Comparison of ENCODE assay signal across 1 cellular context in genomic region chr19:5718579-5719273, GRCh38.
TF ChIP-seq lines count a peak whose summit lies in the region.

No MANE protein-coding gene starts in this region.

TF ChIP-seq in HEK293, 187 proteins besides CTCF, POLR2A, EP300 and RAD21 (continued from another document and continues in another):
- peak; percentile 96 for TF ChIP-seq ZNF398 (tag by site-specific recombination; IDR thresholded peaks at IDR 0.05)
- peak; percentile 70 for TF ChIP-seq ZNF394 (tag by site-specific recombination; IDR thresholded peaks at IDR 0.05; ENCODE audit: borderline replicate concordance)
- no peak for TF ChIP-seq EGR2 (tag by site-specific recombination; IDR thresholded peaks at IDR 0.05; ENCODE audit: low read depth)
- peak; percentile 57 for TF ChIP-seq ZNF335 (tag by site-specific recombination; conservative IDR thresholded peaks at IDR 0.05)
- TF ChIP-seq ZIC2 (tag by site-specific recombination; IDR thresholded peaks at IDR 0.05): no peak
- TF ChIP-seq ZSCAN30 (tag by site-specific recombination; IDR thresholded peaks at IDR 0.05): peak; percentile 29; the same call in 1 of the 2 replicates
- no peak for TF ChIP-seq ZBTB26 (tag by site-specific recombination; optimal IDR thresholded peaks at IDR 0.05)
- peak; percentile 95 for TF ChIP-seq ZNF629 (tag by site-specific recombination; IDR thresholded peaks at IDR 0.05)
- peak; percentile 75 for TF ChIP-seq KLF16 (tag by site-specific recombination; IDR thresholded peaks at IDR 0.05)
- TF ChIP-seq ZSCAN4 (tag by site-specific recombination; IDR thresholded peaks at IDR 0.05): peak; percentile 33; the same call in 1 of the 2 replicates
- no peak for TF ChIP-seq ZNF423 (tag by site-specific recombination; IDR thresholded peaks at IDR 0.05)
- TF ChIP-seq ZNF366 (tag by site-specific recombination; conservative IDR thresholded peaks at IDR 0.05): peak; percentile 76
- 0 out of 2 replicates have a peak, but pooled peaks have one; percentile 29 for TF ChIP-seq ZNF518A (tag by site-specific recombination; conservative IDR thresholded peaks at IDR 0.05; ENCODE audit: low read depth)
- no peak for TF ChIP-seq ZNF560 (tag by site-specific recombination; IDR thresholded peaks at IDR 0.05; ENCODE audit: borderline replicate concordance)
- TF ChIP-seq REST (tag by site-specific recombination; IDR thresholded peaks at IDR 0.05): peak; percentile 12; the same call in 1 of the 2 replicates
- TF ChIP-seq ZNF114 (tag by site-specific recombination; IDR thresholded peaks at IDR 0.05): no peak
- TF ChIP-seq ZNF2 (tag by site-specific recombination; IDR thresholded peaks at IDR 0.05): peak; percentile 19; the same call in 1 of the 2 replicates
- no peak for TF ChIP-seq PRDM4 (tag by site-specific recombination; IDR thresholded peaks at IDR 0.05)
- TF ChIP-seq ZNF16 (tag by site-specific recombination; IDR thresholded peaks at IDR 0.05; ENCODE audit: low read depth): no peak
- TF ChIP-seq ZBTB21 (tag by site-specific recombination; IDR thresholded peaks at IDR 0.05): peak; percentile 85
- no peak for TF ChIP-seq ZNF704 (tag by site-specific recombination; IDR thresholded peaks at IDR 0.05)
- peak; percentile 63; the same call in 1 of the 2 replicates for TF ChIP-seq ZFP69B (tag by site-specific recombination; IDR thresholded peaks at IDR 0.05)
- no peak for TF ChIP-seq ZNF791 (tag by site-specific recombination; IDR thresholded peaks at IDR 0.05)
- peak; percentile 94 for TF ChIP-seq IKZF3 (tag by site-specific recombination; IDR thresholded peaks at IDR 0.05)
- 0 out of 2 replicates have a peak, but pooled peaks have one; percentile 46 for TF ChIP-seq ZNF610 (tag by site-specific recombination; IDR thresholded peaks at IDR 0.05; ENCODE audit: borderline replicate concordance)
- TF ChIP-seq ZNF777 (tag by site-specific recombination; IDR thresholded peaks at IDR 0.05; ENCODE audit: borderline replicate concordance): no peak
- 0 out of 2 replicates have a peak, but pooled peaks have one; percentile 23 for TF ChIP-seq SP2 (tag by site-specific recombination; IDR thresholded peaks at IDR 0.05)
- TF ChIP-seq ZNF37A (tag by site-specific recombination; IDR thresholded peaks at IDR 0.05): no peak
- peak; percentile 80 for TF ChIP-seq ZNF324 (tag by site-specific recombination; IDR thresholded peaks at IDR 0.05)
- TF ChIP-seq ZBTB48 (tag by site-specific recombination; IDR thresholded peaks at IDR 0.05): peak; percentile 36; the same call in 1 of the 2 replicates
- TF ChIP-seq ZNF266 (tag by site-specific recombination; IDR thresholded peaks at IDR 0.05; ENCODE audit: low read depth): no peak
- peak; percentile 61; the same call in 1 of the 2 replicates for TF ChIP-seq ZNF24 (tag by site-specific recombination; IDR thresholded peaks at IDR 0.05)
- peak; percentile 77 for TF ChIP-seq ZNF692 (tag by site-specific recombination; IDR thresholded peaks at IDR 0.05)
- peak; percentile 68; the same call in 1 of the 2 replicates for TF ChIP-seq ZNF785 (tag by site-specific recombination; IDR thresholded peaks at IDR 0.05)
- peak; percentile 65 for TF ChIP-seq ZBTB17 (tag by site-specific recombination; IDR thresholded peaks at IDR 0.05)
- peak; percentile 55; the same call in 1 of the 2 replicates for TF ChIP-seq KLF17 (tag by site-specific recombination; IDR thresholded peaks at IDR 0.05)
- TF ChIP-seq ZNF558 (tag by site-specific recombination; IDR thresholded peaks at IDR 0.05): peak; percentile 48; the same call in 1 of the 2 replicates
- TF ChIP-seq ZNF600 (tag by site-specific recombination; IDR thresholded peaks at IDR 0.05): 0 out of 2 replicates have a peak, but pooled peaks have one; percentile 33
- TF ChIP-seq ZXDB (tag by site-specific recombination; IDR thresholded peaks at IDR 0.05): peak; percentile 49; the same call in 1 of the 2 replicates
